In the genomic region with DNA sequence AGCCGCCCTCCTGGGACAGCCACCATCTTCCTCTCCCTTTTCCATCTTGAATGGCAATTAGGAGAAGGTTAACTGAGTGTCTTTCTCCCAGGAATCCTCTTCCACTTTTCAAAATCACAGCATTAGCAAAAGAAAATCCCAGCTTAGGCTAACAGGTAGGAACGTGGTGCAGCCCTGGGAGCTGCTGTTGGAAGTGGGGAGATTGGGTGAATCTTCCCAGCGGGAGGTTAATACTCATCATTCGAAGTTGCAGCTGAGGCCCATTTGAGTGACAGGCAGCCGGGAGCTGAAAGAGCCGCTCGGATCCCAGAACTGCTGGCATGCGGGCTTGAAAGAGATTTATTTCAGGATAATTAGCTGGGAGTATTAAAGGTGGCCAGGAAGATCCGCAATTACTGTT, we compare ENCODE assay signal across 24 cellular contexts.
"Had no signal": no experiment of that assay in that cellular context is flagged by ENCODE, and none has a peak within 500 bp of the region (broad histone marks: within the 10 kb centered on the region; RNA-seq: fewer than 3 reads in every experiment).

No MANE protein-coding gene starts in this region.

- H3K9me3 Mint-ChIP-seq: activated CD4-positive, alpha-beta memory T cell treated with anti-CD3 and anti-CD28 coated beads, Interleukin-2, amount 10 ng/mL, durations not matched to agents 7 days and 5 days; activated naive CD4-positive, alpha-beta T cell treated with anti-CD3 and anti-CD28 coated beads, Interleukin-2, amount 10 ng/mL, durations not matched to agents 7 days and 5 days; activated T-helper 2 cell treated with anti-CD3 and anti-CD28 coated beads, Interferon-gamma antibody, Interleukin-2, Interleukin-4, amounts not matched to agents 10 μg/mL and 5 μg/mL and 100 μg/mL, durations not matched to agents 14 hours and 24 hours and 36 hours had no signal

- H3K4me3 Mint-ChIP-seq: activated CD4-positive, alpha-beta memory T cell treated with anti-CD3 and anti-CD28 coated beads, Interleukin-2, amount 10 ng/mL, durations not matched to agents 7 days and 5 days; activated CD4-positive, alpha-beta T cell treated with anti-CD3 and anti-CD28 coated beads for 36 hours; activated naive CD4-positive, alpha-beta T cell treated with anti-CD3 and anti-CD28 coated beads, Interleukin-2, amount 10 ng/mL, durations not matched to agents 7 days and 5 days; activated naive CD8-positive, alpha-beta T cell treated with anti-CD3 and anti-CD28 coated beads for 36 hours; activated T-cell treated with anti-CD3 and anti-CD28 coated beads, Interleukin-2, amount 50 U/mL, for 72 hours had no signal

- H3K27ac Mint-ChIP-seq: activated CD4-positive, alpha-beta memory T cell treated with anti-CD3 and anti-CD28 coated beads, Interleukin-2, amount 10 ng/mL, durations not matched to agents 7 days and 5 days; activated CD4-positive, alpha-beta T cell treated with anti-CD3 and anti-CD28 coated beads for 36 hours; activated naive CD4-positive, alpha-beta T cell treated with anti-CD3 and anti-CD28 coated beads, Interleukin-2, amount 10 ng/mL, durations not matched to agents 7 days and 5 days; activated naive CD8-positive, alpha-beta T cell treated with anti-CD3 and anti-CD28 coated beads for 36 hours; activated T-cell treated with anti-CD3 and anti-CD28 coated beads, Interleukin-2, amount 50 U/mL, for 72 hours; activated T-helper 2 cell treated with anti-CD3 and anti-CD28 coated beads, Interferon-gamma antibody, Interleukin-2, Interleukin-4, amounts not matched to agents 10 μg/mL and 5 μg/mL and 100 μg/mL, durations not matched to agents 14 hours and 24 hours and 36 hours had no signal

- H3K27me3 Mint-ChIP-seq: activated CD4-positive, alpha-beta memory T cell treated with anti-CD3 and anti-CD28 coated beads, Interleukin-2, amount 10 ng/mL, durations not matched to agents 7 days and 5 days; activated CD4-positive, alpha-beta T cell treated with anti-CD3 and anti-CD28 coated beads for 36 hours had no signal

- H3K36me3 Mint-ChIP-seq: activated naive CD4-positive, alpha-beta T cell treated with anti-CD3 and anti-CD28 coated beads, Interleukin-2, amount 10 ng/mL, durations not matched to agents 7 days and 5 days; activated naive CD8-positive, alpha-beta T cell treated with anti-CD3 and anti-CD28 coated beads for 36 hours had no signal

- DNase-seq: activated CD4-positive, alpha-beta memory T cell treated with anti-CD3 and anti-CD28 coated beads, Interleukin-2, amount 10 ng/mL, durations not matched to agents 7 days and 5 days; activated CD4-positive, alpha-beta T cell treated with anti-CD3 and anti-CD28 coated beads for 36 hours; activated CD4-positive, alpha-beta T cell treated with anti-CD3 and anti-CD28 coated beads, Interleukin-2, amount 50 U/mL, for 1 hour; activated CD8-positive, alpha-beta memory T cell treated with anti-CD3 and anti-CD28 coated beads, Interleukin-2, amount 50 U/mL, for 4 hours; activated gamma-delta T cell treated with Interleukin-2 at 50 U/mL for 16 hours; activated naive CD4-positive, alpha-beta T cell treated with anti-CD3 and anti-CD28 coated beads, Interleukin-2, amount 10 ng/mL, durations not matched to agents 7 days and 5 days; activated naive CD8-positive, alpha-beta T cell treated with anti-CD3 and anti-CD28 coated beads for 36 hours; activated T-cell treated with anti-CD3 and anti-CD28 coated beads, Interleukin-2, amount 50 U/mL, for 72 hours; caudate nucleus; Kasumi-1; NCI-H1105 treated with DMSO at 0.1 percent for 48 hours; NCI-H146; NCI-H187 treated with DMSO at 0.1 percent for 48 hours; NCI-H2081 treated with DMSO at 0.1 percent for 48 hours; NCI-H226; NCI-H526; NCI-H774; NK-92 treated with Interleukin-12 subunit alpha and Interleukin-12 subunit beta, amount 100 ng/mL, for 24 hours; OCI-M1; RPMI8226; T-helper 1 cell had no signal

- H3K4me1 Mint-ChIP-seq: activated CD4-positive, alpha-beta memory T cell treated with anti-CD3 and anti-CD28 coated beads, Interleukin-2, amount 10 ng/mL, durations not matched to agents 7 days and 5 days; activated CD4-positive, alpha-beta T cell treated with anti-CD3 and anti-CD28 coated beads for 36 hours; activated naive CD4-positive, alpha-beta T cell treated with anti-CD3 and anti-CD28 coated beads, Interleukin-2, amount 10 ng/mL, durations not matched to agents 7 days and 5 days; activated naive CD8-positive, alpha-beta T cell treated with anti-CD3 and anti-CD28 coated beads for 36 hours had no signal

- H3K27ac ChIP-seq: SK-N-MC, VCaP had no signal

- H3K4me3 ChIP-seq: SK-N-MC had no signal
